In the genomic region with DNA sequence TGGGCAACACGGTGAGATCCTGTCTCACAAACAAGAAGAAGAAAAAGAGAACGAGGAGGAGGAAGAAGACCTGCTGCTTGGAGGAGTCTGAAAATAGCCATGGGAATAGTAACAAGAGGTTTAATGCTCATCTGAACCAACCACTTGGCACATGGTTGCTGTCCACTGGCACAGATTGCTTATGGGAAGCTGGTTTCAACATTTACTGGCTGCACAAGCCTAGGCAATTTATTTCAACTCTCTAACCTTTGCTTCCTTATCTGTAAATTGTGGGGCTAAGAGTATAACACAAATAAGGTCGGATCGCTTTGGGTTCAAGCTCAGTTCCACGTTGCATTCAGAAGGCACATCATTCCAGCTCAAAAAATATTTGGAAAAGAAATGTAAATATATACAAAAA, we compare ENCODE assay signal across 24 cellular contexts. TPM values are rescaled to one million over a fixed set of nuclear protein-coding genes. Genes with fewer than 3 reads are reported as not detected.
A peak's percentile ranks its signal among the peaks of the same experiment; 100 is the strongest.
DNase-seq lines count a peak whose midpoint lies in the region; ATAC-seq and TF ChIP-seq lines count a peak whose summit lies in the region.
"Had no signal": no experiment of that assay in that cellular context is flagged by ENCODE, and none has a peak within 500 bp of the region (broad histone marks: within the 10 kb centered on the region; RNA-seq: fewer than 3 reads in every experiment).

No MANE protein-coding gene starts in this region.

- H3K36me3 ChIP-seq in heart left ventricle (no peaks in the 10 kb centered on the region), liver (ENCODE audit: control insufficient read depth in 4 of 4, insufficient read depth in 3 of 4, low read depth in 1 of 4, low read length in 3 of 4) (no peaks in the 10 kb centered on the region), sigmoid colon (no peaks in the 10 kb centered on the region)

- intact Hi-C loops in Right ventricle myocardium superior (cut with DNase I) (no loop called here), heart left ventricle (cut with DNase I) (loop anchor here in 1 of 10 donors (10.0 kb wide), 1 partner anchor 48 kb away; no protein-coding TSS in a partner anchor), sigmoid colon (cut with DNase I) (no loop called here)

- no peak overlapping the region for H3K4me3 ChIP-seq in heart left ventricle
- no peak overlapping the region for H3K4me3 ChIP-seq in liver (ENCODE audit: low read depth in 1 of 3, low read length in 3 of 3)
- no peak overlapping the region for H3K4me3 ChIP-seq in sigmoid colon
- H3K4me3 ChIP-seq: PC-9, SK-N-MC had no signal

- peaks cover 5% of the 10 kb centered on the region for H3K4me1 Mint-ChIP-seq in chondrocyte (ENCODE audit: low read depth)
- H3K4me1 Mint-ChIP-seq: CD8-positive, alpha-beta memory T cell had no signal

- DNase-seq in Right ventricle myocardium superior: no peak
- DNase-seq in heart left ventricle: no peak
- peak; percentile 75 for DNase-seq in sigmoid colon
- no peak for DNase-seq in kidney glomerular epithelial cell (lab: John Stamatoyannopoulos, UW)
- DNase-seq in GM20000 (ENCODE audit: low spot score): no peak
- no peak for DNase-seq in chondrocyte (ENCODE audit: low spot score)
- DNase-seq: AML-193; C1 segment of cervical spinal cord; Calu3; CD8-positive, alpha-beta memory T cell; DMS153; KBM-7; MM.1S; NCI-H1048; NCI-H1436; NCI-H1930; NCI-H2227 treated with DMSO at 0.1 percent for 48 hours; NCI-H510A; PC-9; RPMI8226; SHP77 treated with DMSO at 0.1 percent for 48 hours had no signal

- TF ChIP-seq POLR2A in heart left ventricle (IDR thresholded peaks at IDR 0.05) (no peak), sigmoid colon (IDR thresholded peaks at IDR 0.05) (no peak)

- no peaks in the 10 kb centered on the region for H3K36me3 Mint-ChIP-seq in chondrocyte (ENCODE audit: low read depth)

- H3K27ac Mint-ChIP-seq in chondrocyte (ENCODE audit: unreplicated experiment): no peak overlapping the region
- H3K27ac Mint-ChIP-seq: CD8-positive, alpha-beta memory T cell had no signal

- peak; percentile 50 to 60 for TF ChIP-seq RAD21 in liver (IDR thresholded peaks at IDR 0.05)

- WGBS in heart left ventricle, 4 donors: 81 to 89% (median 83%) methylated on average over 5 of the region's 5 CpGs
- 50% methylated on average over 5 of the region's 5 CpGs for WGBS in liver
- WGBS in sigmoid colon, 2 donors: 75 to 80% methylated on average over 5 of the region's 5 CpGs

- ATAC-seq in Right ventricle myocardium superior (ENCODE audit: poor library complexity): peak; percentile 35
- no peak for ATAC-seq in heart left ventricle
- ATAC-seq in GM21423 (IDR thresholded peaks at IDR 0.05; ENCODE audit: unreplicated experiment): no peak

- H3K27me3 ChIP-seq in heart left ventricle (no peaks in the 10 kb centered on the region), liver (ENCODE audit: control insufficient read depth in 4 of 4, insufficient read depth in 4 of 4, low read length in 3 of 4) (no peaks in the 10 kb centered on the region), sigmoid colon (no peaks in the 10 kb centered on the region)

- H3K27me3 Mint-ChIP-seq in chondrocyte (ENCODE audit: low read depth): peaks cover 7% of the 10 kb centered on the region

- H3K9me3 Mint-ChIP-seq in chondrocyte (ENCODE audit: low read depth): no peaks in the 10 kb centered on the region
- H3K9me3 Mint-ChIP-seq: CD8-positive, alpha-beta memory T cell had no signal

- H3K9me3 ChIP-seq in heart left ventricle (no peaks in the 10 kb centered on the region), liver (ENCODE audit: control insufficient read depth in 4 of 4, low read length in 3 of 4) (no peaks in the 10 kb centered on the region), sigmoid colon (no peaks in the 10 kb centered on the region)

- H3K9ac ChIP-seq in liver (ENCODE audit: low read depth in 1 of 2, low read length in 2 of 2): no peak overlapping the region

- no peak overlapping the region for H3K4me3 Mint-ChIP-seq in chondrocyte (ENCODE audit: unreplicated experiment)
- H3K4me3 Mint-ChIP-seq: CD8-positive, alpha-beta memory T cell had no signal

- TF ChIP-seq CTCF in heart left ventricle (IDR thresholded peaks at IDR 0.05) (no peak), liver (IDR thresholded peaks at IDR 0.05; ENCODE audit: low read depth, low read length, missing input control) (no peak), sigmoid colon (IDR thresholded peaks at IDR 0.05) (no peak), GM20000 (IDR thresholded peaks at IDR 0.05; ENCODE audit: extremely low read depth, missing control alignments) (no peak), chondrocyte (IDR thresholded peaks at IDR 0.05) (no peak)

- H3K4me1 ChIP-seq in heart left ventricle (peaks cover 0 to 44% (median 5%) of the 10 kb centered on the region in 12 donors), liver (ENCODE audit: control insufficient read depth in 4 of 4, insufficient read depth in 4 of 4, low read length in 3 of 4) (peaks cover 7 to 17% (median 13%) of the 10 kb centered on the region in 4 donors), sigmoid colon (peaks cover 0 to 13% (median 8%) of the 10 kb centered on the region in 4 donors)

- TF ChIP-seq EP300 in sigmoid colon (IDR thresholded peaks at IDR 0.05): no peak

- peak overlapping the region in 1 of 12 donors; percentile 32 for H3K27ac ChIP-seq in heart left ventricle
- peak overlapping the region; percentile 70 to 82 for H3K27ac ChIP-seq in liver (ENCODE audit: low read depth in 1 of 2, low read length in 2 of 2)
- peak overlapping the region in 3 of 4 donors; percentile 3 to 48 (median 43) for H3K27ac ChIP-seq in sigmoid colon
- H3K27ac ChIP-seq: PC-9, SK-N-MC had no signal

TF ChIP-seq in liver, 16 proteins besides CTCF, POLR2A, EP300 and RAD21 (continues in another document):
- TF ChIP-seq FOXA2 (IDR thresholded peaks at IDR 0.05) (peak; percentile 77), GABPA (IDR thresholded peaks at IDR 0.05 in 1 of 2, conservative IDR thresholded peaks at IDR 0.05 in 1 of 2) (no peak), YY1 (IDR thresholded peaks at IDR 0.05) (peak; percentile 82), EGR1 (IDR thresholded peaks at IDR 0.05; ENCODE audit: low read depth in 2 of 2) (peak in 1 of 2 donors; percentile 88), FOXA1 (IDR thresholded peaks at IDR 0.05) (peak; percentile 49), HNF4G (IDR thresholded peaks at IDR 0.05) (peak; percentile 41), ATF3 (IDR thresholded peaks at IDR 0.05) (no peak), HNF4A (conservative IDR thresholded peaks at IDR 0.05) (peak; percentile 72 to 94), SP1 (IDR thresholded peaks at IDR 0.05) (peak; percentile 87), NR2F2 (IDR thresholded peaks at IDR 0.05) (no peak), REST (IDR thresholded peaks at IDR 0.05) (peak; percentile 90)
- TF ChIP-seq, protein P1, sequence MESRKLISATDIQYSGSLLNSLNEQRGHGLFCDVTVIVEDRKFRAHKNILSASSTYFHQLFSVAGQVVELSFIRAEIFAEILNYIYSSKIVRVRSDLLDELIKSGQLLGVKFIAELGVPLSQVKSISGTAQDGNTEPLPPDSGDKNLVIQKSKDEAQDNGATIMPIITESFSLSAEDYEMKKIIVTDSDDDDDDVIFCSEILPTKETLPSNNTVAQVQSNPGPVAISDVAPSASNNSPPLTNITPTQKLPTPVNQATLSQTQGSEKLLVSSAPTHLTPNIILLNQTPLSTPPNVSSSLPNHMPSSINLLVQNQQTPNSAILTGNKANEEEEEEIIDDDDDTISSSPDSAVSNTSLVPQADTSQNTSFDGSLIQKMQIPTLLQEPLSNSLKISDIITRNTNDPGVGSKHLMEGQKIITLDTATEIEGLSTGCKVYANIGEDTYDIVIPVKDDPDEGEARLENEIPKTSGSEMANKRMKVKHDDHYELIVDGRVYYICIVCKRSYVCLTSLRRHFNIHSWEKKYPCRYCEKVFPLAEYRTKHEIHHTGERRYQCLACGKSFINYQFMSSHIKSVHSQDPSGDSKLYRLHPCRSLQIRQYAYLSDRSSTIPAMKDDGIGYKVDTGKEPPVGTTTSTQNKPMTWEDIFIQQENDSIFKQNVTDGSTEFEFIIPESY (IDR thresholded peaks at IDR 0.05): peak; percentile 83
- TF ChIP-seq, protein P2, sequence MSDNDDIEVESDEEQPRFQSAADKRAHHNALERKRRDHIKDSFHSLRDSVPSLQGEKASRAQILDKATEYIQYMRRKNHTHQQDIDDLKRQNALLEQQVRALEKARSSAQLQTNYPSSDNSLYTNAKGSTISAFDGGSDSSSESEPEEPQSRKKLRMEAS (IDR thresholded peaks at IDR 0.05): peak; percentile 95

RNA-seq across cellular contexts. Expression of gene RHOB, which starts 14.2 kb away (rescaled TPM):
- 199 TPM for total RNA-seq in Right ventricle myocardium superior
- 100 to 1,000 TPM; 105 to 429 (median 169) TPM for total RNA-seq in heart left ventricle
- polyA plus RNA-seq in heart left ventricle: 100 to 1,000 TPM; 136 to 238 TPM
- total RNA-seq in liver: 100 to 1,000 TPM in 1 of 2 donors, 10 to 100 TPM in 1; 82.6 to 634 TPM
- 100 to 1,000 TPM; 114 to 207 TPM for polyA plus RNA-seq in liver
- 1,000 to 10,000 TPM in 2 of 4 donors, 100 to 1,000 TPM in 2; 753 to 1,323 (median 1,092) TPM for total RNA-seq in sigmoid colon
- 100 to 1,000 TPM in 2 of 3 donors, 10 to 100 TPM in 1; 60.6 to 200 (median 108) TPM for polyA plus RNA-seq in sigmoid colon
- 191 to 254 TPM (median 195 TPM) in 3 replicates for total RNA-seq in chondrocyte
